ENCODE assay signal across 1 cellular context in the genomic region with DNA sequence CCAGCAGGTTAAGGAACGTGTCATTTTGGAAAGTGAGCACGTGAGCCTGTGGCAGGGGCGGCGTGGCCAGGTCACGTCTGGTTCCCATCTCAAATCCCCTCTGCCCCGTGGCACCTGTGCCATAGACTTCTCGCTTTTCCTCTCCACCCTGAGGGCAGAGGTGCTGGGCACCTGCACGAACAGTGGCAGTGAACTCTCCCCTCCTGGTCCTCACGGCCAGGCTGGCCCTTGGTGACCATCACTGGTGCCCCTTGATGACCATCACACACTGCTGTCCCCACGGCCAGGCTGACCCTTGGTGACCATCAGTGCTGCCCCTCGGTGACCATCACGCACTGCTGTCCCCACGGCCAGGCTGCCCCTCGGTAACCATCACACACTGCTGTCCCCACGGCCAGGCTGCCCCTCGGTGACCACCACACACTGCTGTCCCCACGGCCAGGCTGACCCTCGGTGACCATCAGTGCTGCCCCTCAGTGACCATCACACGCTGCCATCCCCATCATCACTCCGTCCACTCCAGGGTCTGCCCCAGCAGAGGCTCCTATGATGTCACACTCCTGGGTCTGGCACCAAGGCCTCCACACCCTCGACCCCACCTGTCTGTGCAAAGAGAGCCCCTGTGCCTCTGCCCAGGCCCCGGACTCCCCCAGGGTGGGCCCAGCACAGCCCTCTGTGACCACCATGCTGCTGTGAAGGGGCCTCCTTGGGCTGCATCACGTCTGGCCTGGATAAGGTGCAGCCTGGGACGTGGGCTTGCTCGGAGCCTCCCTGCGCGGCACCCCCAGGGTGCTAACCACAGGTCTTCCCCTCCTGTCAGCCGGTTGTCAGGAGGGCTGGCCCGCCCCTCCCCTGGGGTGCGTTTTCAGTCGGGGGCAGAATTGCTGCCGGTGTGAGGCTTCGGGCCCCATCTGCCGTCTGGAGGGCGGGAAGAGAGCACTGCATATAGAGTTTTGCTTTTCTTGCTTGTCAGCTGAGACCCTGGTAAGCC.
TF ChIP-seq lines count a peak whose summit lies in the region.

No MANE protein-coding gene starts in this region.

TF ChIP-seq in HepG2, 621 proteins besides CTCF, POLR2A, EP300 and RAD21:
- no peak for TF ChIP-seq NKX3-1 (CRISPR knock-in tag; IDR thresholded peaks at IDR 0.05)
- TF ChIP-seq, protein P1, sequence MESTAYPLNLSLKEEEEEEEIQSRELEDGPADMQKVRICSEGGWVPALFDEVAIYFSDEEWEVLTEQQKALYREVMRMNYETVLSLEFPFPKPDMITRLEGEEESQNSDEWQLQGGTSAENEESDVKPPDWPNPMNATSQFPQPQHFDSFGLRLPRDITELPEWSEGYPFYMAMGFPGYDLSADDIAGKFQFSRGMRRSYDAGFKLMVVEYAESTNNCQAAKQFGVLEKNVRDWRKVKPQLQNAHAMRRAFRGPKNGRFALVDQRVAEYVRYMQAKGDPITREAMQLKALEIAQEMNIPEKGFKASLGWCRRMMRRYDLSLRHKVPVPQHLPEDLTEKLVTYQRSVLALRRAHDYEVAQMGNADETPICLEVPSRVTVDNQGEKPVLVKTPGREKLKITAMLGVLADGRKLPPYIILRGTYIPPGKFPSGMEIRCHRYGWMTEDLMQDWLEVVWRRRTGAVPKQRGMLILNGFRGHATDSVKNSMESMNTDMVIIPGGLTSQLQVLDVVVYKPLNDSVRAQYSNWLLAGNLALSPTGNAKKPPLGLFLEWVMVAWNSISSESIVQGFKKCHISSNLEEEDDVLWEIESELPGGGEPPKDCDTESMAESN (CRISPR knock-in tag; conservative IDR thresholded peaks at IDR 0.05) = no peak
- TF ChIP-seq, protein P2, sequence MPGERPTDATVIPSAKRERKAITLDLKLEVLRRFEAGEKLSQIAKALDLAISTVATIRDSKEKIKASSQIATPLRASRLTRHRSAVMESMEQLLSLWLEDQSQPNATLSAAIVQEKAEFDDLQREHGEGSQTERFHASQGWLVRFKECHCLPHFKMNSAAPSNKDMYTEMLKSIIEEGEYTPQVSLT (CRISPR knock-in tag; IDR thresholded peaks at IDR 0.05; ENCODE audit: borderline replicate concordance, low read depth) = no peak
- 0 out of 2 replicates have a peak, but pooled peaks have one; percentile 22 for TF ChIP-seq CREB1 (IDR thresholded peaks at IDR 0.05)
- TF ChIP-seq CREB1 (CRISPR knock-in tag; IDR thresholded peaks at IDR 0.05) = no peak
- TF ChIP-seq TAF1 (CRISPR knock-in tag; IDR thresholded peaks at IDR 0.05) = no peak
